8 cellular contexts compared by ENCODE assay signal in the genomic region with DNA sequence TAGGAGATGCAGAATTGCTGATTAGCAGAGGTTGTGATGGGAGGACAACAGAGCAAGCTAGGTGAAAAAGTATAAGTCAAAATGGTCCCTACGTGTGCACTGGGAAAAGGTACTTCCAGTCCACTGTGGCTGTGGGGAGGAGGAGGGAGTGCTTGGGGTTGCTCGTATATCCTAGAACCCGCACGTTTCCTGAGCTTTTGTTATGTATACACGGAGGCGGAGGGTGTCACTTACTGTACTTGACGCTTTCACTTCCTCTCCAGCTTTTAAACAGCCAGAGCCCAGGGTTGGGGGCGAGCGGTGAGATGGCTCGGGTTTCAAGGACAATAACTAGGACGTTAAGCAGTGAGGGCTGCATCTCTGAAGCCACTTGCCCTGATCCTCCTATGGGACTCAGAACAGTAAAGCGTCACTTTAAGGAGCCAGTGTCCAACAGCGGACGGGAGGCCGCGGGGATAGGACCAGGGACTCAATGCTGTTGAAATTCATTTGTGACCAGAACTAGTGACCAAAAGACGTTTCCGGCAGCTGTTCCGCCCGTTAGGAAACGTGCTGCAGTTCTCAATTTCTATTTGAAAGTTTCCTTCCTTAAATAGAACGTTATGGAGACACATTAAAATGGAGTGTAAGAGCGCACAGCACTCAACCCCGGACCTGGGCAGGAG. TPM values are rescaled to one million over a fixed set of nuclear protein-coding genes. Genes with fewer than 3 reads are reported as not detected.
DNase-seq lines count a peak whose midpoint lies in the region; ATAC-seq and TF ChIP-seq lines count a peak whose summit lies in the region.

No MANE protein-coding gene starts in this region.

- H3K27me3 ChIP-seq in subcutaneous abdominal adipose tissue (ENCODE audit: control insufficient read depth in 5 of 5, insufficient read depth in 4 of 5, low read length in 5 of 5): peaks cover 0 to 6% (median 0%) of the 10 kb centered on the region in 5 donors

- CTCF ChIA-PET in HEK293 (lab: Yijun Ruan, JAX): interaction anchor here (1.5 kb wide), 2 partner anchors 10 to 466 kb away, joined by 3 to 5 read pairs; no protein-coding TSS in a partner anchor

- H3K27ac ChIP-seq in HEK293 (ENCODE audit: extremely low read depth, low read depth, low read length) (peak overlapping the region; percentile 69), SK-N-MC (peak overlapping the region; percentile 27; the same call in 1 of the 2 replicates), subcutaneous abdominal adipose tissue (ENCODE audit: low read depth, low read length) (peak overlapping the region; percentile 90)

- peak overlapping the region; percentile 66 for H3K9ac ChIP-seq in SK-N-MC (ENCODE audit: insufficient read length)
- peak overlapping the region; percentile 77 to 89 (median 78) for H3K9ac ChIP-seq in subcutaneous abdominal adipose tissue (ENCODE audit: low read length in 5 of 5)

- peak; percentile 38 for ATAC-seq in left lobe of liver

- H3K4me1 ChIP-seq in HEK293 (ENCODE audit: control insufficient read depth, insufficient read depth, low read length): no peaks in the 10 kb centered on the region
- H3K4me1 ChIP-seq in subcutaneous abdominal adipose tissue (ENCODE audit: control insufficient read depth in 5 of 5, insufficient read depth in 5 of 5, low read length in 5 of 5): peaks cover 3 to 36% (median 29%) of the 10 kb centered on the region in 5 donors

- no peaks in the 10 kb centered on the region for H3K9me3 ChIP-seq in HEK293 (ENCODE audit: control insufficient read depth, insufficient read depth, low read depth, low read length)
- no peaks in the 10 kb centered on the region for H3K9me3 ChIP-seq in SK-N-MC (ENCODE audit: low read depth, low read length)
- H3K9me3 ChIP-seq in subcutaneous abdominal adipose tissue (ENCODE audit: control insufficient read depth in 5 of 5, low read length in 5 of 5): no peaks in the 10 kb centered on the region

- DNase-seq in NAMALWA (ENCODE audit: low spot score) (peak; percentile 41), SK-N-MC (ENCODE audit: low read depth, low spot score) (no peak), dermis microvascular lymphatic vessel endothelial cell (ENCODE audit: low read depth in 2 of 2) (peak; percentile 40 to 69), left lobe of liver (ENCODE audit: low spot score) (peak; percentile 54), NCI-H1694 (lab: John Stamatoyannopoulos, UW) (no peak)

- no peak for TF ChIP-seq CTCF in HEK293 (tag by site-specific recombination; IDR thresholded peaks at IDR 0.05)

- H3K36me3 ChIP-seq in HEK293 (ENCODE audit: control insufficient read depth in 2 of 2, insufficient read depth in 1 of 2, low read length in 2 of 2) (no peaks in the 10 kb centered on the region), SK-N-MC (ENCODE audit: insufficient read depth, low read length) (no peaks in the 10 kb centered on the region), subcutaneous abdominal adipose tissue (ENCODE audit: control insufficient read depth in 5 of 5, insufficient read depth in 5 of 5, low read length in 5 of 5) (no peaks in the 10 kb centered on the region)

- POLR2A ChIA-PET in HEK293 (lab: Yijun Ruan, JAX): interaction anchor here (0.8 to 3.0 kb wide), 5 partner anchors 9 to 70 kb away, joined by 4 to 14 read pairs (median 5); no protein-coding TSS in a partner anchor

- H3K4me3 ChIP-seq in GM08714 (ENCODE audit: low read length) (peak overlapping the region; percentile 37), HEK293 (ENCODE audit: low read depth, low read length) (peak overlapping the region; percentile 65), SK-N-MC (peak overlapping the region; percentile 94), subcutaneous abdominal adipose tissue (ENCODE audit: low read depth in 1 of 5, low read length in 5 of 5) (peak overlapping the region; percentile 78 to 95 (median 87))

TF ChIP-seq in HEK293, 187 proteins besides CTCF, POLR2A, EP300 and RAD21 (continues in another document):
- peak; percentile 58 for TF ChIP-seq IKZF3 (tag by site-specific recombination; IDR thresholded peaks at IDR 0.05)
- TF ChIP-seq ZNF341 (tag by site-specific recombination; IDR thresholded peaks at IDR 0.05; ENCODE audit: low read depth): peak; percentile 87
- TF ChIP-seq, protein P1, sequence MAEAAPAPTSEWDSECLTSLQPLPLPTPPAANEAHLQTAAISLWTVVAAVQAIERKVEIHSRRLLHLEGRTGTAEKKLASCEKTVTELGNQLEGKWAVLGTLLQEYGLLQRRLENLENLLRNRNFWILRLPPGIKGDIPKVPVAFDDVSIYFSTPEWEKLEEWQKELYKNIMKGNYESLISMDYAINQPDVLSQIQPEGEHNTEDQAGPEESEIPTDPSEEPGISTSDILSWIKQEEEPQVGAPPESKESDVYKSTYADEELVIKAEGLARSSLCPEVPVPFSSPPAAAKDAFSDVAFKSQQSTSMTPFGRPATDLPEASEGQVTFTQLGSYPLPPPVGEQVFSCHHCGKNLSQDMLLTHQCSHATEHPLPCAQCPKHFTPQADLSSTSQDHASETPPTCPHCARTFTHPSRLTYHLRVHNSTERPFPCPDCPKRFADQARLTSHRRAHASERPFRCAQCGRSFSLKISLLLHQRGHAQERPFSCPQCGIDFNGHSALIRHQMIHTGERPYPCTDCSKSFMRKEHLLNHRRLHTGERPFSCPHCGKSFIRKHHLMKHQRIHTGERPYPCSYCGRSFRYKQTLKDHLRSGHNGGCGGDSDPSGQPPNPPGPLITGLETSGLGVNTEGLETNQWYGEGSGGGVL (tag by site-specific recombination; IDR thresholded peaks at IDR 0.05): peak; percentile 68
- peak; percentile 96 for TF ChIP-seq ZBTB20 (tag by site-specific recombination; IDR thresholded peaks at IDR 0.05)
- TF ChIP-seq ZNF776 (tag by site-specific recombination; IDR thresholded peaks at IDR 0.05; ENCODE audit: borderline replicate concordance): no peak
- TF ChIP-seq EGR2 (tag by site-specific recombination; IDR thresholded peaks at IDR 0.05; ENCODE audit: low read depth): peak; percentile 26; the same call in 1 of the 2 replicates
- TF ChIP-seq, protein P2, sequence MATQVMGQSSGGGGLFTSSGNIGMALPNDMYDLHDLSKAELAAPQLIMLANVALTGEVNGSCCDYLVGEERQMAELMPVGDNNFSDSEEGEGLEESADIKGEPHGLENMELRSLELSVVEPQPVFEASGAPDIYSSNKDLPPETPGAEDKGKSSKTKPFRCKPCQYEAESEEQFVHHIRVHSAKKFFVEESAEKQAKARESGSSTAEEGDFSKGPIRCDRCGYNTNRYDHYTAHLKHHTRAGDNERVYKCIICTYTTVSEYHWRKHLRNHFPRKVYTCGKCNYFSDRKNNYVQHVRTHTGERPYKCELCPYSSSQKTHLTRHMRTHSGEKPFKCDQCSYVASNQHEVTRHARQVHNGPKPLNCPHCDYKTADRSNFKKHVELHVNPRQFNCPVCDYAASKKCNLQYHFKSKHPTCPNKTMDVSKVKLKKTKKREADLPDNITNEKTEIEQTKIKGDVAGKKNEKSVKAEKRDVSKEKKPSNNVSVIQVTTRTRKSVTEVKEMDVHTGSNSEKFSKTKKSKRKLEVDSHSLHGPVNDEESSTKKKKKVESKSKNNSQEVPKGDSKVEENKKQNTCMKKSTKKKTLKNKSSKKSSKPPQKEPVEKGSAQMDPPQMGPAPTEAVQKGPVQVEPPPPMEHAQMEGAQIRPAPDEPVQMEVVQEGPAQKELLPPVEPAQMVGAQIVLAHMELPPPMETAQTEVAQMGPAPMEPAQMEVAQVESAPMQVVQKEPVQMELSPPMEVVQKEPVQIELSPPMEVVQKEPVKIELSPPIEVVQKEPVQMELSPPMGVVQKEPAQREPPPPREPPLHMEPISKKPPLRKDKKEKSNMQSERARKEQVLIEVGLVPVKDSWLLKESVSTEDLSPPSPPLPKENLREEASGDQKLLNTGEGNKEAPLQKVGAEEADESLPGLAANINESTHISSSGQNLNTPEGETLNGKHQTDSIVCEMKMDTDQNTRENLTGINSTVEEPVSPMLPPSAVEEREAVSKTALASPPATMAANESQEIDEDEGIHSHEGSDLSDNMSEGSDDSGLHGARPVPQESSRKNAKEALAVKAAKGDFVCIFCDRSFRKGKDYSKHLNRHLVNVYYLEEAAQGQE (tag by site-specific recombination; IDR thresholded peaks at IDR 0.05): no peak
- TF ChIP-seq ZNF76 (tag by site-specific recombination; IDR thresholded peaks at IDR 0.05; ENCODE audit: borderline replicate concordance, low read depth): 0 out of 2 replicates have a peak, but pooled peaks have one; percentile 10
- TF ChIP-seq ZNF664 (tag by site-specific recombination; IDR thresholded peaks at IDR 0.05): no peak
- TF ChIP-seq ZNF426 (tag by site-specific recombination; IDR thresholded peaks at IDR 0.05): no peak
- TF ChIP-seq ZNF366 (tag by site-specific recombination; conservative IDR thresholded peaks at IDR 0.05): peak; percentile 15; the same call in 1 of the 2 replicates
- peak; percentile 54 for TF ChIP-seq ZFHX2 (tag by site-specific recombination; conservative IDR thresholded peaks at IDR 0.05)
- TF ChIP-seq, protein P3, sequence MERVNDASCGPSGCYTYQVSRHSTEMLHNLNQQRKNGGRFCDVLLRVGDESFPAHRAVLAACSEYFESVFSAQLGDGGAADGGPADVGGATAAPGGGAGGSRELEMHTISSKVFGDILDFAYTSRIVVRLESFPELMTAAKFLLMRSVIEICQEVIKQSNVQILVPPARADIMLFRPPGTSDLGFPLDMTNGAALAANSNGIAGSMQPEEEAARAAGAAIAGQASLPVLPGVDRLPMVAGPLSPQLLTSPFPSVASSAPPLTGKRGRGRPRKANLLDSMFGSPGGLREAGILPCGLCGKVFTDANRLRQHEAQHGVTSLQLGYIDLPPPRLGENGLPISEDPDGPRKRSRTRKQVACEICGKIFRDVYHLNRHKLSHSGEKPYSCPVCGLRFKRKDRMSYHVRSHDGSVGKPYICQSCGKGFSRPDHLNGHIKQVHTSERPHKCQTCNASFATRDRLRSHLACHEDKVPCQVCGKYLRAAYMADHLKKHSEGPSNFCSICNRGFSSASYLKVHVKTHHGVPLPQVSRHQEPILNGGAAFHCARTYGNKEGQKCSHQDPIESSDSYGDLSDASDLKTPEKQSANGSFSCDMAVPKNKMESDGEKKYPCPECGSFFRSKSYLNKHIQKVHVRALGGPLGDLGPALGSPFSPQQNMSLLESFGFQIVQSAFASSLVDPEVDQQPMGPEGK (tag by site-specific recombination; IDR thresholded peaks at IDR 0.05): peak; percentile 43; the same call in 1 of the 2 replicates
- no peak for TF ChIP-seq ZSCAN30 (tag by site-specific recombination; IDR thresholded peaks at IDR 0.05)
- TF ChIP-seq ZBTB48 (tag by site-specific recombination; IDR thresholded peaks at IDR 0.05): peak; percentile 42; the same call in 1 of the 2 replicates
- peak; percentile 72; the same call in 1 of the 2 replicates for TF ChIP-seq MYNN (tag by site-specific recombination; IDR thresholded peaks at IDR 0.05; ENCODE audit: borderline replicate concordance)
- TF ChIP-seq ZNF571 (tag by site-specific recombination; IDR thresholded peaks at IDR 0.05): no peak
- peak; percentile 26; the same call in 1 of the 2 replicates for TF ChIP-seq SP7 (tag by site-specific recombination; IDR thresholded peaks at IDR 0.05)
- TF ChIP-seq FEZF1 (tag by site-specific recombination; IDR thresholded peaks at IDR 0.05): peak; percentile 77

RNA-seq across cellular contexts. Expression of a gene that starts 1.0 kb away (rescaled TPM):
- total RNA-seq in dermis microvascular lymphatic vessel endothelial cell (10.0 and 10.5 TPM in 2 replicates), left lobe of liver (8.4 TPM)

Comparison
In these comparisons a context has a peak if more than half of its experiments do, and no peak if none do; other contexts are left out.
1. H3K4me3 ChIP-seq: peak in every context shown above with its lines; median percentile 94 in SK-N-MC; 87 in subcutaneous abdominal adipose tissue; 65 in HEK293; 37 in GM08714.
2. H3K27ac ChIP-seq: peak in every context shown above with its lines; median percentile 90 in subcutaneous abdominal adipose tissue; 69 in HEK293; 27 in SK-N-MC.
3. DNase-seq: peak in NAMALWA (single experiment), dermis microvascular lymphatic vessel endothelial cell (2 of 2) and left lobe of liver (single experiment); none in SK-N-MC (single experiment) and NCI-H1694 (single experiment).